1 cellular context compared by ENCODE assay signal in genomic region chr11:64665381-64665780, GRCh38.
TF ChIP-seq lines count a peak whose summit lies in the region.

No MANE protein-coding gene starts in this region.

TF ChIP-seq in K562, 482 proteins besides CTCF, POLR2A, EP300 and RAD21 (continued from another document):
- TF ChIP-seq CCNT2 (IDR thresholded peaks at IDR 0.05; ENCODE audit: borderline replicate concordance, extremely low read depth, insufficient read length, low read depth, low read length) (no peak), ZNF12 (CRISPR knock-in tag; IDR thresholded peaks at IDR 0.05) (no peak), DPF2 (IDR thresholded peaks at IDR 0.05) (no peak), ZNF212 (CRISPR knock-in tag; IDR thresholded peaks at IDR 0.05) (no peak), PKNOX1 (IDR thresholded peaks at IDR 0.05) (peak; percentile 96), U2AF1 (optimal IDR thresholded peaks at IDR 0.05; ENCODE audit: low read depth, low read length) (no peak), MIER1 (IDR thresholded peaks at IDR 0.05; ENCODE audit: low read depth) (peak; percentile 82), BHLHE40 (IDR thresholded peaks at IDR 0.05; ENCODE audit: low read length) (peak; percentile 26; the same call in 1 of the 2 replicates), CTBP1 (IDR thresholded peaks at IDR 0.05; ENCODE audit: borderline replicate concordance) (peak; percentile 19; the same call in 1 of the 2 replicates), ZNF134 (CRISPR knock-in tag; conservative IDR thresholded peaks at IDR 0.05) (no peak), KLF13 (tag; IDR thresholded peaks at IDR 0.05; ENCODE audit: borderline replicate concordance, low read depth) (no peak), VEZF1 (CRISPR knock-in tag; IDR thresholded peaks at IDR 0.05) (peak; percentile 68), L3MBTL2 (IDR thresholded peaks at IDR 0.05) (0 out of 2 replicates have a peak, but pooled peaks have one; percentile 11), ETS2 (tag; IDR thresholded peaks at IDR 0.05; ENCODE audit: borderline replicate concordance, poor library complexity, severe bottlenecking) (no peak), ZNF511 (CRISPR knock-in tag; IDR thresholded peaks at IDR 0.05) (no peak), RFX7 (CRISPR knock-in tag; IDR thresholded peaks at IDR 0.05) (no peak), TCF7L2 (IDR thresholded peaks at IDR 0.05; ENCODE audit: low read depth, low read length) (peak; percentile 80), ZFX (CRISPR knock-in tag; IDR thresholded peaks at IDR 0.05) (peak; percentile 37), MAZ (CRISPR knock-in tag; conservative IDR thresholded peaks at IDR 0.05 in 1 of 2, IDR thresholded peaks at IDR 0.05 in 1 of 2) (peak in 1 of 2 experiments; percentile 63; a peak in 1 of 4 replicates), HLTF (IDR thresholded peaks at IDR 0.05) (no peak), NR3C1 (CRISPR knock-in tag; IDR thresholded peaks at IDR 0.05) (no peak), ZBTB33 (CRISPR knock-in tag; IDR thresholded peaks at IDR 0.05) (no peak), NFE2 (IDR thresholded peaks at IDR 0.05; ENCODE audit: low read depth) (no peak), MEF2D (tag; conservative IDR thresholded peaks at IDR 0.05; ENCODE audit: low read depth) (no peak), POLR3A (IDR thresholded peaks at IDR 0.05; ENCODE audit: borderline replicate concordance, extremely low read depth, insufficient read depth, insufficient read length) (no peak), POU5F1 (IDR thresholded peaks at IDR 0.05; ENCODE audit: borderline replicate concordance, low read depth, low read length, partially characterized antibody) (no peak), ZNF551 (CRISPR knock-in tag; IDR thresholded peaks at IDR 0.05) (no peak), HDAC3 (IDR thresholded peaks at IDR 0.05; ENCODE audit: borderline replicate concordance, partially characterized antibody) (no peak), SETDB1 (IDR thresholded peaks at IDR 0.05; ENCODE audit: low read length) (no peak), NRF1 (conservative IDR thresholded peaks at IDR 0.05 in 1 of 2, IDR thresholded peaks at IDR 0.05 in 1 of 2) (0 out of 4 replicates have a peak, but pooled peaks of 1 of the 2 experiments have one; percentile 13), CCAR2 (IDR thresholded peaks at IDR 0.05; ENCODE audit: low read depth, low read length) (no peak), JUN (IDR thresholded peaks at IDR 0.05; ENCODE audit: borderline replicate concordance, low read depth, low read length) (0 out of 2 replicates have a peak, but pooled peaks have one; percentile 1), JUN (CRISPR knock-in tag; IDR thresholded peaks at IDR 0.05; ENCODE audit: borderline replicate concordance) (no peak), RNF219 (CRISPR knock-in tag; IDR thresholded peaks at IDR 0.05) (no peak), ZNF561 (CRISPR knock-in tag; conservative IDR thresholded peaks at IDR 0.05) (no peak), FOXK2 (conservative IDR thresholded peaks at IDR 0.05 in 1 of 2, IDR thresholded peaks at IDR 0.05 in 1 of 2; ENCODE audit: low read depth in 2 of 2) (peak in 1 of 2 experiments; percentile 90; a peak in 2 of 4 replicates), KDM2B (CRISPR knock-in tag; IDR thresholded peaks at IDR 0.05) (no peak), ZNF263 (CRISPR knock-in tag; IDR thresholded peaks at IDR 0.05; ENCODE audit: borderline replicate concordance) (peak; percentile 64; the same call in 1 of the 2 replicates), TEAD1 (CRISPR knock-in tag; IDR thresholded peaks at IDR 0.05) (peak in 1 of 2 experiments; percentile 97; a peak in 2 of 4 replicates), PTTG1 (tag; IDR thresholded peaks at IDR 0.05; ENCODE audit: low read depth) (no peak), NFATC3 (IDR thresholded peaks at IDR 0.05) (no peak), PREB (CRISPR knock-in tag; IDR thresholded peaks at IDR 0.05) (no peak), ZNF316 (IDR thresholded peaks at IDR 0.05) (peak; percentile 45), SPI1 (IDR thresholded peaks at IDR 0.05; ENCODE audit: borderline replicate concordance, low read depth, low read length) (peak; percentile 31; the same call in 1 of the 2 replicates), GATAD2A (IDR thresholded peaks at IDR 0.05) (no peak), MEIS2 (IDR thresholded peaks at IDR 0.05; ENCODE audit: partially characterized antibody) (peak; percentile 93), XRCC3 (IDR thresholded peaks at IDR 0.05) (no peak), TEAD4 (IDR thresholded peaks at IDR 0.05; ENCODE audit: low read length) (peak; percentile 40; the same call in 1 of the 2 replicates), TEAD4 (CRISPR knock-in tag; IDR thresholded peaks at IDR 0.05; ENCODE audit: borderline replicate concordance) (no peak), HMG20A (CRISPR knock-in tag; conservative IDR thresholded peaks at IDR 0.05) (no peak), ZNF644 (tag; IDR thresholded peaks at IDR 0.05; ENCODE audit: low read depth) (no peak), NR2C1 (IDR thresholded peaks at IDR 0.05) (no peak), NR2C1 (tag; IDR thresholded peaks at IDR 0.05) (no peak), BCL6 (CRISPR knock-in tag; IDR thresholded peaks at IDR 0.05) (no peak), RBM15 (IDR thresholded peaks at IDR 0.05; ENCODE audit: insufficient read depth, low read length) (no peak), ZEB2 (IDR thresholded peaks at IDR 0.05) (0 out of 2 replicates have a peak, but pooled peaks have one; percentile 24), BACH1 (tag; IDR thresholded peaks at IDR 0.05) (no peak)
- TF ChIP-seq, protein P1, sequence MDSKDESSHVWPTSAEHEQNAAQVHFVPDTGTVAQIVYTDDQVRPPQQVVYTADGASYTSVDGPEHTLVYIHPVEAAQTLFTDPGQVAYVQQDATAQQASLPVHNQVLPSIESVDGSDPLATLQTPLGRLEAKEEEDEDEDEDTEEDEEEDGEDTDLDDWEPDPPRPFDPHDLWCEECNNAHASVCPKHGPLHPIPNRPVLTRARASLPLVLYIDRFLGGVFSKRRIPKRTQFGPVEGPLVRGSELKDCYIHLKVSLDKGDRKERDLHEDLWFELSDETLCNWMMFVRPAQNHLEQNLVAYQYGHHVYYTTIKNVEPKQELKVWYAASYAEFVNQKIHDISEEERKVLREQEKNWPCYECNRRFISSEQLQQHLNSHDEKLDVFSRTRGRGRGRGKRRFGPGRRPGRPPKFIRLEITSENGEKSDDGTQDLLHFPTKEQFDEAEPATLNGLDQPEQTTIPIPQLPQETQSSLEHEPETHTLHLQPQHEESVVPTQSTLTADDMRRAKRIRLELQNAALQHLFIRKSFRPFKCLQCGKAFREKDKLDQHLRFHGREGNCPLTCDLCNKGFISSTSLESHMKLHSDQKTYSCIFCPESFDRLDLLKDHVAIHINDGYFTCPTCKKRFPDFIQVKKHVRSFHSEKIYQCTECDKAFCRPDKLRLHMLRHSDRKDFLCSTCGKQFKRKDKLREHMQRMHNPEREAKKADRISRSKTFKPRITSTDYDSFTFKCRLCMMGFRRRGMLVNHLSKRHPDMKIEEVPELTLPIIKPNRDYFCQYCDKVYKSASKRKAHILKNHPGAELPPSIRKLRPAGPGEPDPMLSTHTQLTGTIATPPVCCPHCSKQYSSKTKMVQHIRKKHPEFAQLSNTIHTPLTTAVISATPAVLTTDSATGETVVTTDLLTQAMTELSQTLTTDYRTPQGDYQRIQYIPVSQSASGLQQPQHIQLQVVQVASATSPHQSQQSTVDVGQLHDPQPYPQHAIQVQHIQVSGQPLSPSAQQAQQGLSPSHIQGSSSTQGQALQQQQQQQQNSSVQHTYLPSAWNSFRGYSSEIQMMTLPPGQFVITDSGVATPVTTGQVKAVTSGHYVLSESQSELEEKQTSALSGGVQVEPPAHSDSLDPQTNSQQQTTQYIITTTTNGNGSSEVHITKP (IDR thresholded peaks at IDR 0.05; ENCODE audit: partially characterized antibody): peak; percentile 98
